In genomic region chr7:37052673-37053072, GRCh38 we compare ENCODE assay signal across 1 cellular context.
TF ChIP-seq lines count a peak whose summit lies in the region.

No MANE protein-coding gene starts in this region.

TF ChIP-seq in HepG2, 621 proteins besides CTCF, POLR2A, EP300 and RAD21 (continued from another document and continues in another):
- TF ChIP-seq, protein P1, sequence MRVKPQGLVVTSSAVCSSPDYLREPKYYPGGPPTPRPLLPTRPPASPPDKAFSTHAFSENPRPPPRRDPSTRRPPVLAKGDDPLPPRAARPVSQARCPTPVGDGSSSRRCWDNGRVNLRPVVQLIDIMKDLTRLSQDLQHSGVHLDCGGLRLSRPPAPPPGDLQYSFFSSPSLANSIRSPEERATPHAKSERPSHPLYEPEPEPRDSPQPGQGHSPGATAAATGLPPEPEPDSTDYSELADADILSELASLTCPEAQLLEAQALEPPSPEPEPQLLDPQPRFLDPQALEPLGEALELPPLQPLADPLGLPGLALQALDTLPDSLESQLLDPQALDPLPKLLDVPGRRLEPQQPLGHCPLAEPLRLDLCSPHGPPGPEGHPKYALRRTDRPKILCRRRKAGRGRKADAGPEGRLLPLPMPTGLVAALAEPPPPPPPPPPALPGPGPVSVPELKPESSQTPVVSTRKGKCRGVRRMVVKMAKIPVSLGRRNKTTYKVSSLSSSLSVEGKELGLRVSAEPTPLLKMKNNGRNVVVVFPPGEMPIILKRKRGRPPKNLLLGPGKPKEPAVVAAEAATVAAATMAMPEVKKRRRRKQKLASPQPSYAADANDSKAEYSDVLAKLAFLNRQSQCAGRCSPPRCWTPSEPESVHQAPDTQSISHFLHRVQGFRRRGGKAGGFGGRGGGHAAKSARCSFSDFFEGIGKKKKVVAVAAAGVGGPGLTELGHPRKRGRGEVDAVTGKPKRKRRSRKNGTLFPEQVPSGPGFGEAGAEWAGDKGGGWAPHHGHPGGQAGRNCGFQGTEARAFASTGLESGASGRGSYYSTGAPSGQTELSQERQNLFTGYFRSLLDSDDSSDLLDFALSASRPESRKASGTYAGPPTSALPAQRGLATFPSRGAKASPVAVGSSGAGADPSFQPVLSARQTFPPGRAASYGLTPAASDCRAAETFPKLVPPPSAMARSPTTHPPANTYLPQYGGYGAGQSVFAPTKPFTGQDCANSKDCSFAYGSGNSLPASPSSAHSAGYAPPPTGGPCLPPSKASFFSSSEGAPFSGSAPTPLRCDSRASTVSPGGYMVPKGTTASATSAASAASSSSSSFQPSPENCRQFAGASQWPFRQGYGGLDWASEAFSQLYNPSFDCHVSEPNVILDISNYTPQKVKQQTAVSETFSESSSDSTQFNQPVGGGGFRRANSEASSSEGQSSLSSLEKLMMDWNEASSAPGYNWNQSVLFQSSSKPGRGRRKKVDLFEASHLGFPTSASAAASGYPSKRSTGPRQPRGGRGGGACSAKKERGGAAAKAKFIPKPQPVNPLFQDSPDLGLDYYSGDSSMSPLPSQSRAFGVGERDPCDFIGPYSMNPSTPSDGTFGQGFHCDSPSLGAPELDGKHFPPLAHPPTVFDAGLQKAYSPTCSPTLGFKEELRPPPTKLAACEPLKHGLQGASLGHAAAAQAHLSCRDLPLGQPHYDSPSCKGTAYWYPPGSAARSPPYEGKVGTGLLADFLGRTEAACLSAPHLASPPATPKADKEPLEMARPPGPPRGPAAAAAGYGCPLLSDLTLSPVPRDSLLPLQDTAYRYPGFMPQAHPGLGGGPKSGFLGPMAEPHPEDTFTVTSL (CRISPR knock-in tag; IDR thresholded peaks at IDR 0.05; ENCODE audit: borderline replicate concordance), result 0 out of 2 replicates have a peak, but pooled peaks have one; percentile 47
- TF ChIP-seq RBM39 (IDR thresholded peaks at IDR 0.05; ENCODE audit: low read depth, low read length, poor library complexity, severe bottlenecking), result no peak
- peak; percentile 37; the same call in 1 of the 2 replicates for TF ChIP-seq PRDM15 (CRISPR knock-in tag; IDR thresholded peaks at IDR 0.05)
- 0 out of 2 replicates have a peak, but pooled peaks have one; percentile 53 for TF ChIP-seq ETV6 (CRISPR knock-in tag; conservative IDR thresholded peaks at IDR 0.05)
- no peak; the same call in 1 of the 2 replicates for TF ChIP-seq REPIN1 (CRISPR knock-in tag; IDR thresholded peaks at IDR 0.05; ENCODE audit: borderline replicate concordance, low read depth)
- peak; percentile 66; the same call in 1 of the 2 replicates for TF ChIP-seq HMG20B (CRISPR knock-in tag; conservative IDR thresholded peaks at IDR 0.05)
- peak; percentile 79 for TF ChIP-seq MEF2D (CRISPR knock-in tag; IDR thresholded peaks at IDR 0.05)
- no peak for TF ChIP-seq ZNF101 (CRISPR knock-in tag; IDR thresholded peaks at IDR 0.05; ENCODE audit: borderline replicate concordance, low read depth)
- 0 out of 2 replicates have a peak, but pooled peaks have one; percentile 46 for TF ChIP-seq KMT2A (CRISPR knock-in tag; IDR thresholded peaks at IDR 0.05)
- TF ChIP-seq ZNF546 (CRISPR knock-in tag; conservative IDR thresholded peaks at IDR 0.05), result 0 out of 2 replicates have a peak, but pooled peaks have one; percentile 70
- peak; percentile 44; the same call in 1 of the 2 replicates for TF ChIP-seq ZGPAT (CRISPR knock-in tag; IDR thresholded peaks at IDR 0.05)
- TF ChIP-seq ZNF577 (CRISPR knock-in tag; IDR thresholded peaks at IDR 0.05; ENCODE audit: borderline replicate concordance, low read depth), result no peak
- peak; percentile 58; the same call in 1 of the 2 replicates for TF ChIP-seq ZNF3 (CRISPR knock-in tag; IDR thresholded peaks at IDR 0.05)
- no peak for TF ChIP-seq CSRNP2 (CRISPR knock-in tag; conservative IDR thresholded peaks at IDR 0.05; ENCODE audit: low read depth)
- TF ChIP-seq, protein P2, sequence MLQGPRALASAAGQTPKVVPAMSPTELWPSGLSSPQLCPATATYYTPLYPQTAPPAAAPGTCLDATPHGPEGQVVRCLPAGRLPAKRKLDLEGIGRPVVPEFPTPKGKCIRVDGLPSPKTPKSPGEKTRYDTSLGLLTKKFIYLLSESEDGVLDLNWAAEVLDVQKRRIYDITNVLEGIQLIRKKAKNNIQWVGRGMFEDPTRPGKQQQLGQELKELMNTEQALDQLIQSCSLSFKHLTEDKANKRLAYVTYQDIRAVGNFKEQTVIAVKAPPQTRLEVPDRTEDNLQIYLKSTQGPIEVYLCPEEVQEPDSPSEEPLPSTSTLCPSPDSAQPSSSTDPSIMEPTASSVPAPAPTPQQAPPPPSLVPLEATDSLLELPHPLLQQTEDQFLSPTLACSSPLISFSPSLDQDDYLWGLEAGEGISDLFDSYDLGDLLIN (CRISPR knock-in tag; IDR thresholded peaks at IDR 0.05; ENCODE audit: borderline replicate concordance), result no peak
- no peak; the same call in 1 of the 2 replicates for TF ChIP-seq ZNF329 (CRISPR knock-in tag; IDR thresholded peaks at IDR 0.05; ENCODE audit: low read depth)
- TF ChIP-seq TBX3 (IDR thresholded peaks at IDR 0.05; ENCODE audit: borderline replicate concordance), result no peak
- no peak; the same call in 1 of the 2 replicates for TF ChIP-seq EED (CRISPR knock-in tag; IDR thresholded peaks at IDR 0.05)
- no peak for TF ChIP-seq SRSF9 (IDR thresholded peaks at IDR 0.05; ENCODE audit: borderline replicate concordance, insufficient read depth, low read depth, low read length, poor library complexity, severe bottlenecking)
- no peak for TF ChIP-seq ASH2L (IDR thresholded peaks at IDR 0.05; ENCODE audit: insufficient read length, low read depth, low read length)
- no peak for TF ChIP-seq PRPF4 (IDR thresholded peaks at IDR 0.05; ENCODE audit: low read depth, low read length, poor library complexity, severe bottlenecking)
- no peak for TF ChIP-seq ADNP (CRISPR knock-in tag; IDR thresholded peaks at IDR 0.05)
- TF ChIP-seq MBD4 (IDR thresholded peaks at IDR 0.05; ENCODE audit: borderline replicate concordance, low read length), result no peak
- TF ChIP-seq ZBTB38 (CRISPR knock-in tag; IDR thresholded peaks at IDR 0.05), result no peak
- TF ChIP-seq POLR2AphosphoS2 (IDR thresholded peaks at IDR 0.05; ENCODE audit: low read depth, low read length), result no peak
- TF ChIP-seq RCOR2 (CRISPR knock-in tag; IDR thresholded peaks at IDR 0.05), result 0 out of 2 replicates have a peak, but pooled peaks have one; percentile 38
- no peak for TF ChIP-seq MBNL3 (CRISPR knock-in tag; conservative IDR thresholded peaks at IDR 0.05)
- TF ChIP-seq ATF2 (CRISPR knock-in tag; IDR thresholded peaks at IDR 0.05), result peak; percentile 88; the same call in 1 of the 2 replicates
- no peak for TF ChIP-seq THYN1 (CRISPR knock-in tag; IDR thresholded peaks at IDR 0.05; ENCODE audit: borderline replicate concordance, low read depth)
- TF ChIP-seq ZMAT3 (CRISPR knock-in tag; conservative IDR thresholded peaks at IDR 0.05), result peak; percentile 89
- no peak for TF ChIP-seq NFYC (CRISPR knock-in tag; IDR thresholded peaks at IDR 0.05)
- TF ChIP-seq ZNF33A (CRISPR knock-in tag; IDR thresholded peaks at IDR 0.05; ENCODE audit: borderline replicate concordance), result peak; percentile 21; the same call in 1 of the 2 replicates
- TF ChIP-seq ZNF619 (CRISPR knock-in tag; IDR thresholded peaks at IDR 0.05), result no peak
- TF ChIP-seq TRIM24 (CRISPR knock-in tag; IDR thresholded peaks at IDR 0.05), result no peak
- no peak for TF ChIP-seq PTBP1 (IDR thresholded peaks at IDR 0.05; ENCODE audit: low read depth, low read length, poor library complexity, severe bottlenecking)
- 0 out of 2 replicates have a peak, but pooled peaks have one; percentile 41 for TF ChIP-seq ZNF430 (CRISPR knock-in tag; IDR thresholded peaks at IDR 0.05)
- TF ChIP-seq BHLHE40 (IDR thresholded peaks at IDR 0.05; ENCODE audit: low read length), result no peak
- TF ChIP-seq ZNF83 (CRISPR knock-in tag; IDR thresholded peaks at IDR 0.05; ENCODE audit: borderline replicate concordance), result 0 out of 2 replicates have a peak, but pooled peaks have one; percentile 34
- TF ChIP-seq SYNCRIP (IDR thresholded peaks at IDR 0.05; ENCODE audit: insufficient read depth, low read depth, low read length), result no peak
- TF ChIP-seq ZNF614 (CRISPR knock-in tag; IDR thresholded peaks at IDR 0.05; ENCODE audit: borderline replicate concordance), result 0 out of 2 replicates have a peak, but pooled peaks have one; percentile 76
- TF ChIP-seq IRF9 (CRISPR knock-in tag; IDR thresholded peaks at IDR 0.05; ENCODE audit: borderline replicate concordance), result 0 out of 2 replicates have a peak, but pooled peaks have one; percentile 45
- TF ChIP-seq SUZ12 (IDR thresholded peaks at IDR 0.05; ENCODE audit: low read depth, low read length), result no peak
- peak; percentile 75; the same call in 1 of the 2 replicates for TF ChIP-seq ZSCAN31 (CRISPR knock-in tag; IDR thresholded peaks at IDR 0.05; ENCODE audit: low read depth)
- TF ChIP-seq TIGD3 (CRISPR knock-in tag; IDR thresholded peaks at IDR 0.05; ENCODE audit: borderline replicate concordance), result no peak
- TF ChIP-seq, protein P3, sequence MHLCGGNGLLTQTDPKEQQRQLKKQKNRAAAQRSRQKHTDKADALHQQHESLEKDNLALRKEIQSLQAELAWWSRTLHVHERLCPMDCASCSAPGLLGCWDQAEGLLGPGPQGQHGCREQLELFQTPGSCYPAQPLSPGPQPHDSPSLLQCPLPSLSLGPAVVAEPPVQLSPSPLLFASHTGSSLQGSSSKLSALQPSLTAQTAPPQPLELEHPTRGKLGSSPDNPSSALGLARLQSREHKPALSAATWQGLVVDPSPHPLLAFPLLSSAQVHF (CRISPR knock-in tag; IDR thresholded peaks at IDR 0.05), result 0 out of 2 replicates have a peak, but pooled peaks have one; percentile 37
- peak; percentile 33; the same call in 1 of the 2 replicates for TF ChIP-seq RFX3 (CRISPR knock-in tag; IDR thresholded peaks at IDR 0.05)
